ENCODE assay signal across 26 cellular contexts in genomic region chr3:66762888-66763287, GRCh38.
A peak's percentile ranks its signal among the peaks of the same experiment; 100 is the strongest.
DNase-seq lines count a peak whose midpoint lies in the region; ATAC-seq and TF ChIP-seq lines count a peak whose summit lies in the region.
"Had no signal": no experiment of that assay in that cellular context is flagged by ENCODE, and none has a peak within 500 bp of the region (broad histone marks: within the 10 kb centered on the region; RNA-seq: fewer than 3 reads in every experiment).

No MANE protein-coding gene starts in this region.

- H3K9me3 ChIP-seq in breast epithelium (peaks cover 0 to 3% of the 10 kb centered on the region in 2 donors), left lung (peaks cover 0 to 4% of the 10 kb centered on the region in 2 donors)
- H3K9me3 ChIP-seq: neutrophil, tibial artery had no signal

- H3K9me2 ChIP-seq in GM23338 (ENCODE audit: insufficient read depth), result 0 out of 2 replicates have a peak, but pooled peaks cover 4% of the 10 kb centered on the region

- H3K4me3 Mint-ChIP-seq in GM23338, result no peak overlapping the region
- H3K4me3 Mint-ChIP-seq: activated CD4-positive, alpha-beta T cell treated with anti-CD3 and anti-CD28 coated beads for 36 hours; activated CD8-positive, alpha-beta T cell treated with anti-CD3 and anti-CD28 coated beads, Interleukin-2, amount 10 ng/mL, durations not matched to agents 7 days and 5 days; activated naive CD8-positive, alpha-beta T cell; central memory CD8-positive, alpha-beta T cell; memory B cell had no signal

- peaks cover 12% of the 10 kb centered on the region; the same call in 2 of the 3 replicates for H3K36me3 Mint-ChIP-seq in GM23338 (ENCODE audit: low read depth)
- H3K36me3 Mint-ChIP-seq: activated naive CD8-positive, alpha-beta T cell; memory B cell had no signal

- H3K4me2 ChIP-seq in GM23338, result no peak overlapping the region
- H3K4me2 ChIP-seq: BLaER1 treated with 17β-estradiol and CSF1 and Interleukin-3, amounts not matched to agents 10 nM and 100 nM had no signal

- H3K4me3 ChIP-seq in GM23338, result no peak overlapping the region
- H3K4me3 ChIP-seq in breast epithelium, result peak overlapping the region in 1 of 3 donors; percentile 22
- no peak overlapping the region for H3K4me3 ChIP-seq in left lung
- no peak overlapping the region for H3K4me3 ChIP-seq in skin epidermis
- H3K4me3 ChIP-seq: BLaER1 treated with 17β-estradiol and CSF1 and Interleukin-3, amounts not matched to agents 10 nM and 100 nM; tibial artery had no signal

- H3K4me1 ChIP-seq in GM23338 (ENCODE audit: insufficient read depth), result no peaks in the 10 kb centered on the region
- H3K4me1 ChIP-seq in breast epithelium, result peaks cover 0 to 8% of the 10 kb centered on the region in 2 donors
- peaks cover 0 to 7% of the 10 kb centered on the region in 2 donors for H3K4me1 ChIP-seq in left lung
- H3K4me1 ChIP-seq: BLaER1 treated with 17β-estradiol and CSF1 and Interleukin-3, amounts not matched to agents 10 nM and 100 nM had no signal

- intact Hi-C loops in breast epithelium (cut with DNase I; ENCODE audit: low total_unique reads) (no loop called here), left lung (cut with DNase I) (no loop called here)

- H3K36me3 ChIP-seq in GM23338 (ENCODE audit: insufficient read depth) (no peaks in the 10 kb centered on the region), breast epithelium (no peaks in the 10 kb centered on the region), left lung (no peaks in the 10 kb centered on the region)
- H3K36me3 ChIP-seq: BLaER1 treated with 17β-estradiol and CSF1 and Interleukin-3, amounts not matched to agents 10 nM and 100 nM; neutrophil; tibial artery had no signal

- no peaks in the 10 kb centered on the region for H3K79me2 ChIP-seq in GM23338 (replicated peaks; ENCODE audit: insufficient read depth)

- TF ChIP-seq CTCF in GM23338 (conservative IDR thresholded peaks at IDR 0.05; ENCODE audit: low read depth in 2 of 2) (no peak), breast epithelium (IDR thresholded peaks at IDR 0.05) (no peak), left lung (IDR thresholded peaks at IDR 0.05) (no peak)

- H3K27me3 ChIP-seq in GM23338 (ENCODE audit: insufficient read depth) (no peaks in the 10 kb centered on the region), breast epithelium (no peaks in the 10 kb centered on the region), left lung (no peaks in the 10 kb centered on the region)
- H3K27me3 ChIP-seq: BLaER1 treated with 17β-estradiol and CSF1 and Interleukin-3, amounts not matched to agents 10 nM and 100 nM; neutrophil; tibial artery had no signal

- DNase-seq in GM23338 (ENCODE audit: low spot score) (no peak), breast epithelium (ENCODE audit: low spot score in 2 of 2) (no peak), left lung (no peak)
- no peak for DNase-seq in activated CD8-positive, alpha-beta memory T cell treated with anti-CD3 and anti-CD28 coated beads for 24 hours
- DNase-seq: activated CD4-positive, alpha-beta T cell treated with anti-CD3 and anti-CD28 coated beads for 36 hours; activated CD8-positive, alpha-beta T cell treated with anti-CD3 and anti-CD28 coated beads, Interleukin-2, amount 10 ng/mL, durations not matched to agents 7 days and 5 days; activated effector memory CD4-positive, alpha-beta T cell treated with Interleukin-2 at 50 U/mL for 16 hours; aorta; COR-L47; GDM1; kidney glomerular epithelial cell; NCI-H2171; NCI-H510A; stimulated activated naive CD8-positive, alpha-beta T cell treated with anti-CD3 and anti-CD28 coated beads, Interleukin-15, Interleukin-2, amounts not matched to agents 100 U/mL and 50 U/mL, for 24 hours had no signal

- no peak overlapping the region for H3K27ac ChIP-seq in GM23338 (ENCODE audit: low read depth)
- peak overlapping the region; percentile 89 to 94 for H3K27ac ChIP-seq in breast epithelium
- peak overlapping the region in 1 of 2 donors; percentile 33 for H3K27ac ChIP-seq in left lung
- peak overlapping the region in 12 of 21 experiments; percentile 15 to 75 (median 48) for H3K27ac ChIP-seq in skin epidermis
- H3K27ac ChIP-seq: BLaER1 treated with 17β-estradiol and CSF1 and Interleukin-3, amounts not matched to agents 10 nM and 100 nM; HL-60; neutrophil had no signal

- no peak overlapping the region for H3K27ac Mint-ChIP-seq in GM23338
- H3K27ac Mint-ChIP-seq: activated CD4-positive, alpha-beta T cell treated with anti-CD3 and anti-CD28 coated beads for 36 hours; activated CD8-positive, alpha-beta T cell treated with anti-CD3 and anti-CD28 coated beads, Interleukin-2, amount 10 ng/mL, durations not matched to agents 7 days and 5 days; activated naive CD8-positive, alpha-beta T cell; memory B cell had no signal

- peaks cover 32% of the 10 kb centered on the region for H3K9me3 Mint-ChIP-seq in GM23338
- H3K9me3 Mint-ChIP-seq: central memory CD8-positive, alpha-beta T cell had no signal

- H3K4me1 Mint-ChIP-seq in GM23338, result no peaks in the 10 kb centered on the region
- H3K4me1 Mint-ChIP-seq: activated CD4-positive, alpha-beta T cell treated with anti-CD3 and anti-CD28 coated beads for 36 hours; central memory CD8-positive, alpha-beta T cell; memory B cell had no signal

- H2AFZ ChIP-seq in GM23338, result 0 out of 2 replicates have a peak overlapping the region, but pooled peaks have one; percentile 23

- no peak for TF ChIP-seq POLR2A in breast epithelium (IDR thresholded peaks at IDR 0.05)

- no peaks in the 10 kb centered on the region for H3F3A ChIP-seq in GM23338 (replicated peaks; ENCODE audit: low read depth)

- no peaks in the 10 kb centered on the region for H4K20me1 ChIP-seq in GM23338 (replicated peaks; ENCODE audit: insufficient read depth)
- H4K20me1 ChIP-seq: BLaER1 treated with 17β-estradiol and CSF1 and Interleukin-3, amounts not matched to agents 10 nM and 100 nM had no signal

- peaks cover 2% of the 10 kb centered on the region for H3K27me3 Mint-ChIP-seq in GM23338 (ENCODE audit: insufficient read depth, low read depth, poor library complexity)
- H3K27me3 Mint-ChIP-seq: activated CD4-positive, alpha-beta T cell treated with anti-CD3 and anti-CD28 coated beads for 36 hours; activated naive CD8-positive, alpha-beta T cell; central memory CD8-positive, alpha-beta T cell; memory B cell; progenitor cell of endocrine pancreas had no signal

- no peak for ATAC-seq in GM23338
- ATAC-seq in left lung, result peak; percentile 32
- no peak for ATAC-seq in GM19397 (IDR thresholded peaks at IDR 0.05; ENCODE audit: unreplicated experiment)
- no peak for ATAC-seq in GM21381 (IDR thresholded peaks at IDR 0.05; ENCODE audit: unreplicated experiment)
- ATAC-seq in GM21723 (IDR thresholded peaks at IDR 0.05; ENCODE audit: unreplicated experiment), result no peak
- ATAC-seq: activated CD4-positive, alpha-beta T cell treated with anti-CD3 and anti-CD28 coated beads for 36 hours; activated CD8-positive, alpha-beta T cell treated with anti-CD3 and anti-CD28 coated beads, Interleukin-2, amount 10 ng/mL, durations not matched to agents 7 days and 5 days; stimulated activated naive CD8-positive, alpha-beta T cell treated with anti-CD3 and anti-CD28 coated beads, Interleukin-15, Interleukin-2, amounts not matched to agents 100 U/mL and 50 U/mL, for 24 hours had no signal

TF ChIP-seq in GM23338, 12 proteins besides CTCF, POLR2A, EP300 and RAD21:
- TF ChIP-seq, protein P1, sequence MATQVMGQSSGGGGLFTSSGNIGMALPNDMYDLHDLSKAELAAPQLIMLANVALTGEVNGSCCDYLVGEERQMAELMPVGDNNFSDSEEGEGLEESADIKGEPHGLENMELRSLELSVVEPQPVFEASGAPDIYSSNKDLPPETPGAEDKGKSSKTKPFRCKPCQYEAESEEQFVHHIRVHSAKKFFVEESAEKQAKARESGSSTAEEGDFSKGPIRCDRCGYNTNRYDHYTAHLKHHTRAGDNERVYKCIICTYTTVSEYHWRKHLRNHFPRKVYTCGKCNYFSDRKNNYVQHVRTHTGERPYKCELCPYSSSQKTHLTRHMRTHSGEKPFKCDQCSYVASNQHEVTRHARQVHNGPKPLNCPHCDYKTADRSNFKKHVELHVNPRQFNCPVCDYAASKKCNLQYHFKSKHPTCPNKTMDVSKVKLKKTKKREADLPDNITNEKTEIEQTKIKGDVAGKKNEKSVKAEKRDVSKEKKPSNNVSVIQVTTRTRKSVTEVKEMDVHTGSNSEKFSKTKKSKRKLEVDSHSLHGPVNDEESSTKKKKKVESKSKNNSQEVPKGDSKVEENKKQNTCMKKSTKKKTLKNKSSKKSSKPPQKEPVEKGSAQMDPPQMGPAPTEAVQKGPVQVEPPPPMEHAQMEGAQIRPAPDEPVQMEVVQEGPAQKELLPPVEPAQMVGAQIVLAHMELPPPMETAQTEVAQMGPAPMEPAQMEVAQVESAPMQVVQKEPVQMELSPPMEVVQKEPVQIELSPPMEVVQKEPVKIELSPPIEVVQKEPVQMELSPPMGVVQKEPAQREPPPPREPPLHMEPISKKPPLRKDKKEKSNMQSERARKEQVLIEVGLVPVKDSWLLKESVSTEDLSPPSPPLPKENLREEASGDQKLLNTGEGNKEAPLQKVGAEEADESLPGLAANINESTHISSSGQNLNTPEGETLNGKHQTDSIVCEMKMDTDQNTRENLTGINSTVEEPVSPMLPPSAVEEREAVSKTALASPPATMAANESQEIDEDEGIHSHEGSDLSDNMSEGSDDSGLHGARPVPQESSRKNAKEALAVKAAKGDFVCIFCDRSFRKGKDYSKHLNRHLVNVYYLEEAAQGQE (IDR thresholded peaks at IDR 0.05; ENCODE audit: unreplicated experiment), result no peak
- no peak for TF ChIP-seq NANOG (IDR thresholded peaks at IDR 0.05; ENCODE audit: borderline replicate concordance)
- TF ChIP-seq JUNB (IDR thresholded peaks at IDR 0.05; ENCODE audit: unreplicated experiment), result no peak
